In the genomic region with DNA sequence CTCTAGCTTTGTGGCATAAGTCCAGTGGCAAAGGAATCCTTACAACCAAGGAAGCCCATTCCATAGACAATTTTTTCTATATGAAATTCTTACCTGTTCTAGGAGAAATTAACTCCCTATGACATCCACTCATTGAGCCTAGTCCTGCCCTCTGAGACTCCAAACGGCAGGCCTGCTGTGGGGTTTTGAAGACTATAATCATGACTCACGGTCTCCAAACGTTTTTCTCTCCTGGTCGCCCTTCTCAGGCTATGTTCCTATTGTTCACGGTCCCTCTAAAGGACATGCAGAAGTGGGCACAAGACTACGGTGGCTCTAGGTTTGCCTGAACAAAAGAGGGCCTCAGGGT, we compare ENCODE assay signal across 8 cellular contexts. TPM values are rescaled to one million over a fixed set of nuclear protein-coding genes. Genes with fewer than 3 reads are reported as not detected.
A peak's percentile ranks its signal among the peaks of the same experiment; 100 is the strongest.
DNase-seq lines count a peak whose midpoint lies in the region; ATAC-seq, FAIRE-seq and TF ChIP-seq lines count a peak whose summit lies in the region.

No MANE protein-coding gene starts in this region.

- H3K4ac ChIP-seq in mesendoderm (ENCODE audit: low read depth, low read length): no peak overlapping the region

- TF ChIP-seq RAD21 in A549 (conservative IDR thresholded peaks at IDR 0.05 in 1 of 2, IDR thresholded peaks at IDR 0.05 in 1 of 2): no peak

- H3K27ac ChIP-seq in A549 (peak overlapping the region; percentile 79 to 90), body of pancreas (peak overlapping the region in 3 of 4 donors; percentile 5 to 78 (median 76)), mesendoderm (ENCODE audit: low read depth, low read length) (no peak overlapping the region)

- H3K4me3 ChIP-seq in A549: peak overlapping the region; percentile 74
- peak overlapping the region; percentile 83 for H3K4me3 ChIP-seq in HFF-Myc (replicated peaks; ENCODE audit: low read depth, low read length)
- peak overlapping the region; percentile 69 to 85 for H3K4me3 ChIP-seq in body of pancreas
- H3K4me3 ChIP-seq in mesendoderm (ENCODE audit: low read length): peak overlapping the region; percentile 99

- peak overlapping the region; percentile 98 for H3K9ac ChIP-seq in mesendoderm (ENCODE audit: low read length)

- CTCF ChIA-PET in A549 (lab: Yijun Ruan, JAX): interaction anchor here (1.2 to 1.3 kb wide), 3 partner anchors 11 to 15 kb away, joined by 3 to 6 read pairs (median 4); no protein-coding TSS in a partner anchor

- no peak for FAIRE-seq in A549 (lab: Jason Lieb, UNC)

- no peak overlapping the region for H3K23ac ChIP-seq in mesendoderm (ENCODE audit: low read length)

- no peak for TF ChIP-seq POLR2A in A549 (IDR thresholded peaks at IDR 0.05; ENCODE audit: low read length)
- no peak for TF ChIP-seq POLR2A in body of pancreas (IDR thresholded peaks at IDR 0.05)

- peak in 1 of 2 experiments; percentile 12 for DNase-seq in A549 (ENCODE audit: low read depth in 1 of 2, low spot score in 1 of 2)
- DNase-seq in HFF-Myc (ENCODE audit: extremely low read depth, low read depth): no peak
- no peak for DNase-seq in body of pancreas
- DNase-seq in mesendoderm: no peak
- DNase-seq in ecto neural progenitor cell (ENCODE audit: low spot score): no peak
- no peak for DNase-seq in LoVo (ENCODE audit: low spot score)
- no peak for DNase-seq in COLO668 (lab: John Stamatoyannopoulos, UW; ENCODE audit: unreplicated experiment)
- no peak for DNase-seq in NCI-H69 (lab: John Stamatoyannopoulos, UW)

- no peak overlapping the region for H4K5ac ChIP-seq in mesendoderm (ENCODE audit: low read length)

- POLR2A ChIA-PET in A549 (lab: Yijun Ruan, JAX): interaction anchor here (1.5 to 2.7 kb wide), 4 partner anchors 10 to 192 kb away, joined by 7 to 23 read pairs (median 10); a partner anchor contains a TSS

- no peaks in the 10 kb centered on the region for H3K27me3 ChIP-seq in body of pancreas
- H3K27me3 ChIP-seq in mesendoderm (ENCODE audit: insufficient read depth, low read length, poor library complexity): no peaks in the 10 kb centered on the region

- H3K4me1 ChIP-seq in A549 (peaks cover 19% of the 10 kb centered on the region), body of pancreas (peaks cover 26% of the 10 kb centered on the region), mesendoderm (ENCODE audit: control insufficient read depth, low read depth, low read length) (no peaks in the 10 kb centered on the region)

- no peak overlapping the region for H2BK15ac ChIP-seq in mesendoderm (replicated peaks; ENCODE audit: low read depth)

- H3K36me3 ChIP-seq in body of pancreas (replicated peaks in 1 of 2; ENCODE audit: insufficient read depth in 1 of 2, low read depth in 2 of 2) (peaks cover 4 to 10% of the 10 kb centered on the region in 2 donors), mesendoderm (ENCODE audit: control insufficient read depth, insufficient read depth, low read length) (peaks cover 9% of the 10 kb centered on the region)

- no peak for ATAC-seq in A549
- ATAC-seq in body of pancreas: no peak

- 0% methylated on average over 6 of the region's 6 CpGs for WGBS in A549 (ENCODE audit: missing lambda C conversion rate)
- WGBS in body of pancreas, 2 donors: 2% methylated on average over 6 of the region's 6 CpGs
- no CpG with 5 or more reads among the region's 6 CpGs for WGBS in mesendoderm (ENCODE audit: extremely low coverage, insufficient coverage, low lambda C conversion rate)

- H3K79me1 ChIP-seq in mesendoderm (ENCODE audit: low read length): peaks cover 17% of the 10 kb centered on the region

- peak overlapping the region; percentile 0 for H4K8ac ChIP-seq in mesendoderm (ENCODE audit: low read depth, low read length)

- H2BK5ac ChIP-seq in mesendoderm (ENCODE audit: low read length): no peak overlapping the region

- H3K9me3 ChIP-seq in A549 (no peaks in the 10 kb centered on the region), body of pancreas (no peaks in the 10 kb centered on the region)

- peak overlapping the region; percentile 52 for H3K18ac ChIP-seq in mesendoderm (ENCODE audit: low read length)

- no peak overlapping the region for H2BK120ac ChIP-seq in mesendoderm (ENCODE audit: low read depth, low read length)

- peak overlapping the region; percentile 99 for H3K56ac ChIP-seq in mesendoderm (ENCODE audit: low read length)

- intact Hi-C loops in body of pancreas (cut with DNase I): no loop called here

- TF ChIP-seq CTCF in A549 (IDR thresholded peaks at IDR 0.05) (no peak), HFF-Myc (IDR thresholded peaks at IDR 0.05; ENCODE audit: low read depth, low read length, missing control alignments) (no peak), body of pancreas (IDR thresholded peaks at IDR 0.05) (no peak)

- TF ChIP-seq EP300 in A549 (IDR thresholded peaks at IDR 0.05): no peak

- no peak overlapping the region for H2AK5ac ChIP-seq in mesendoderm (ENCODE audit: low read length)

- peaks cover 21% of the 10 kb centered on the region for H3K79me2 ChIP-seq in mesendoderm (ENCODE audit: control insufficient read depth, insufficient read depth, low read length)

- H3K4me2 ChIP-seq in A549 (peak overlapping the region; percentile 78), mesendoderm (ENCODE audit: low read length) (peak overlapping the region; percentile 82)

TF ChIP-seq in A549, 52 proteins besides CTCF, POLR2A, EP300 and RAD21 (continues in another document):
- TF ChIP-seq, protein P1, sequence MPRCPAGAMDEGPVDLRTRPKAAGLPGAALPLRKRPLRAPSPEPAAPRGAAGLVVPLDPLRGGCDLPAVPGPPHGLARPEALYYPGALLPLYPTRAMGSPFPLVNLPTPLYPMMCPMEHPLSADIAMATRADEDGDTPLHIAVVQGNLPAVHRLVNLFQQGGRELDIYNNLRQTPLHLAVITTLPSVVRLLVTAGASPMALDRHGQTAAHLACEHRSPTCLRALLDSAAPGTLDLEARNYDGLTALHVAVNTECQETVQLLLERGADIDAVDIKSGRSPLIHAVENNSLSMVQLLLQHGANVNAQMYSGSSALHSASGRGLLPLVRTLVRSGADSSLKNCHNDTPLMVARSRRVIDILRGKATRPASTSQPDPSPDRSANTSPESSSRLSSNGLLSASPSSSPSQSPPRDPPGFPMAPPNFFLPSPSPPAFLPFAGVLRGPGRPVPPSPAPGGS (IDR thresholded peaks at IDR 0.05): no peak
- TF ChIP-seq NPAS2 (CRISPR knock-in tag; IDR thresholded peaks at IDR 0.05; ENCODE audit: borderline replicate concordance) (no peak), EHF (CRISPR knock-in tag; IDR thresholded peaks at IDR 0.05) (no peak), ESRRA (IDR thresholded peaks at IDR 0.05; ENCODE audit: borderline replicate concordance, low read length) (no peak), ZFP36 (IDR thresholded peaks at IDR 0.05; ENCODE audit: borderline replicate concordance, partially characterized antibody) (no peak), HDAC2 (IDR thresholded peaks at IDR 0.05) (no peak), HOXA7 (CRISPR knock-in tag; IDR thresholded peaks at IDR 0.05) (no peak), RFX5 (IDR thresholded peaks at IDR 0.05) (no peak), HEYL (CRISPR knock-in tag; IDR thresholded peaks at IDR 0.05) (no peak), JUNB (IDR thresholded peaks at IDR 0.05) (no peak)
- TF ChIP-seq, protein P2, sequence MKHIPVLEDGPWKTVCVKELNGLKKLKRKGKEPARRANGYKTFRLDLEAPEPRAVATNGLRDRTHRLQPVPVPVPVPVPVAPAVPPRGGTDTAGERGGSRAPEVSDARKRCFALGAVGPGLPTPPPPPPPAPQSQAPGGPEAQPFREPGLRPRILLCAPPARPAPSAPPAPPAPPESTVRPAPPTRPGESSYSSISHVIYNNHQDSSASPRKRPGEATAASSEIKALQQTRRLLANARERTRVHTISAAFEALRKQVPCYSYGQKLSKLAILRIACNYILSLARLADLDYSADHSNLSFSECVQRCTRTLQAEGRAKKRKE (CRISPR knock-in tag; IDR thresholded peaks at IDR 0.05; ENCODE audit: low read depth): no peak
- TF ChIP-seq, protein P3, sequence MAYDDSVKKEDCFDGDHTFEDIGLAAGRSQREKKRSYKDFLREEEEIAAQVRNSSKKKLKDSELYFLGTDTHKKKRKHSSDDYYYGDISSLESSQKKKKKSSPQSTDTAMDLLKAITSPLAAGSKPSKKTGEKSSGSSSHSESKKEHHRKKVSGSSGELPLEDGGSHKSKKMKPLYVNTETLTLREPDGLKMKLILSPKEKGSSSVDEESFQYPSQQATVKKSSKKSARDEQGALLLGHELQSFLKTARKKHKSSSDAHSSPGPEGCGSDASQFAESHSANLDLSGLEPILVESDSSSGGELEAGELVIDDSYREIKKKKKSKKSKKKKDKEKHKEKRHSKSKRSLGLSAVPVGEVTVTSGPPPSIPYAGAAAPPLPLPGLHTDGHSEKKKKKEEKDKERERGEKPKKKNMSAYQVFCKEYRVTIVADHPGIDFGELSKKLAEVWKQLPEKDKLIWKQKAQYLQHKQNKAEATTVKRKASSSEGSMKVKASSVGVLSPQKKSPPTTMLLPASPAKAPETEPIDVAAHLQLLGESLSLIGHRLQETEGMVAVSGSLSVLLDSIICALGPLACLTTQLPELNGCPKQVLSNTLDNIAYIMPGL (CRISPR knock-in tag; IDR thresholded peaks at IDR 0.05; ENCODE audit: borderline replicate concordance): no peak

RNA-seq across cellular contexts. Expression of a gene that starts 0.6 kb away (rescaled TPM):
- polyA plus RNA-seq in A549 (2011; rRNA removed): 40.7 and 63.2 TPM in 2 replicates
- polyA plus RNA-seq in A549 (2012; cell fraction: cytosol; rRNA removed): 79.6 and 87.2 TPM in 2 replicates
- polyA plus RNA-seq in A549 (2012; cell fraction: nucleus; rRNA removed): 43.8 and 66.7 TPM in 2 replicates
- 72.2 to 77.1 TPM (median 72.4 TPM) in 3 replicates for polyA plus RNA-seq in A549 (2017; fragmentation: RNase III; extraction: RNeasy Plus Mini Kit Qiagen cat#74134 plus additional on column Dnase treatment)
- 22.9 and 23.8 TPM in 2 replicates for polyA minus RNA-seq in A549 (2011; rRNA and poly(A)+ RNA removed)
- total RNA-seq in body of pancreas: 10 to 100 TPM; 33.2 to 47.8 TPM
- 49.2 TPM for polyA plus RNA-seq in mesendoderm (2013, experiment 1 of 2)
- 48.7 TPM for polyA plus RNA-seq in mesendoderm (2013, experiment 2 of 2)

RNA-seq across cellular contexts. Expression of a gene that starts 16.3 kb away (rescaled TPM):
- polyA plus RNA-seq in A549 (2011; rRNA removed) (25.8 and 33.1 TPM in 2 replicates), A549 (2017; fragmentation: RNase III; extraction: RNeasy Plus Mini Kit Qiagen cat#74134 plus additional on column Dnase treatment) (10.9 to 12.4 TPM (median 11.5 TPM) in 3 replicates)
- 5.4 and 7.3 TPM in 2 replicates for polyA plus RNA-seq in A549 (2012; cell fraction: cytosol; rRNA removed)
- polyA plus RNA-seq in A549 (2012; cell fraction: nucleus; rRNA removed): 3.8 and 4.1 TPM in 2 replicates
- polyA minus RNA-seq in A549 (2011; rRNA and poly(A)+ RNA removed): 39.3 and 39.9 TPM in 2 replicates
- total RNA-seq in body of pancreas: 10 to 100 TPM; 12.7 to 14.5 TPM
- 6.3 TPM for polyA plus RNA-seq in mesendoderm (2013, experiment 1 of 2)
- polyA plus RNA-seq in mesendoderm (2013, experiment 2 of 2): 5.9 TPM

RNA-seq across cellular contexts. Expression of a gene that starts 30.7 kb away (rescaled TPM):
- polyA plus RNA-seq in A549 (2011; rRNA removed): 8.9 and 10.1 TPM in 2 replicates
- 3.6 and 4.0 TPM in 2 replicates for polyA plus RNA-seq in A549 (2012; cell fraction: cytosol; rRNA removed)
- 1.6 and 2.1 TPM in 2 replicates for polyA plus RNA-seq in A549 (2012; cell fraction: nucleus; rRNA removed)
- polyA plus RNA-seq in A549 (2017; fragmentation: RNase III; extraction: RNeasy Plus Mini Kit Qiagen cat#74134 plus additional on column Dnase treatment): 6.3 to 6.9 TPM (median 6.5 TPM) in 3 replicates
- polyA minus RNA-seq in A549 (2011; rRNA and poly(A)+ RNA removed): 2.2 and 4.2 TPM in 2 replicates
- 1 to 10 TPM; 2.6 to 6.7 TPM for total RNA-seq in body of pancreas
- 4.0 TPM for polyA plus RNA-seq in mesendoderm (2013, experiment 1 of 2)
- polyA plus RNA-seq in mesendoderm (2013, experiment 2 of 2): 4.7 TPM
